8 cellular contexts compared by ENCODE assay signal in the genomic region with DNA sequence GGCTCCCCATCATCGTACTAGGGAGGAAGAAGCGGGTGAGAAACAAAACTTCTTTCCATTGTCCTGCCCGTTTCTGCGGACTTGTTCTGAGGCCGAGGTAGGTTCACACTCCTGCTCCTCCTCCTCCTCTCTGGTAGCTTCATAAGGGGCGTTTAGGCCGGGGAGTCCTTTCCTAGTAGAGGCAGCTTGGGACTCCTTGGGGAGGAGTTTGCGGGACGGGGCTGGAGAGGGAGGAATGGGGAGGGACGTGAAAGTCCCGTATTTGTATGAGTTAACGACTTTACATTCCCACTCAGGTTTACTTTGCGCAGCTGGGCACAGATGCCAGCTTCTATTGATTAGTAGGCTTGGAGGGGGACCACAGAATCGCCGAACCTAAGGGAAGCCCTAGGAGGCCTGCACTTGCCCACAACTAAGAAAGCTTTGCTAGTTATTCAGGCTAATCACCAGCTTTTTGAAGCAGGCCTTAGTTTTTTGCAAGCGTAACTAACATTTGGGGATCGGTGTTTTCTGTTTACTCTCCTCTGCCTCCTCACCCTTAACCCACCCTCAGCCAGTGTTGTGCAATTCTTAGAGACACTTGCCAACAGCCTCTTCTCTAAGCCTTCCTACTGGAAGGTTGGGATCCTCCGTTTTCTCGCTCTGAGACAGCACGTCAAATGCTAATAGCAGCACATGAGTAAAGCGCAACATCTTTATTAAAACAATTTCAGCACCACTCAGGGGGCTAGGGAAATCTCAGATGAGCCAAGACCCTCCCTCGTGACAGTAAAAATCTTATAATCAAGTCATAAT. TPM values are rescaled to one million over a fixed set of nuclear protein-coding genes. Genes with fewer than 3 reads are reported as not detected.
A peak's percentile ranks its signal among the peaks of the same experiment; 100 is the strongest.
DNase-seq lines count a peak whose midpoint lies in the region; FAIRE-seq and TF ChIP-seq lines count a peak whose summit lies in the region.

No MANE protein-coding gene starts in this region.

- H3K9ac ChIP-seq in H9 (ENCODE audit: extremely low read depth, insufficient read length, low read length) (peak overlapping the region; percentile 17), kidney (ENCODE audit: low read length in 2 of 2) (peak overlapping the region; percentile 70 to 96)

- no peak for FAIRE-seq in kidney (lab: Jason Lieb, UNC)

- no peak overlapping the region for H4K5ac ChIP-seq in H9 (ENCODE audit: insufficient read length, low read depth, low read length)

- H2AFZ ChIP-seq in H9 (ENCODE audit: low read length), result peak overlapping the region; percentile 11

- H3K4me3 Mint-ChIP-seq in H9, result no peak overlapping the region

- H3K18ac ChIP-seq in H9 (ENCODE audit: insufficient read length, low read depth, low read length), result no peak overlapping the region

- H2BK20ac ChIP-seq in H9 (ENCODE audit: low read depth, low read length, poor library complexity, severe bottlenecking), result no peak overlapping the region

- H3K36me3 Mint-ChIP-seq in H9 (ENCODE audit: insufficient read depth in 1 of 3, low read depth in 3 of 3), result no peaks in the 10 kb centered on the region

- TF ChIP-seq CTCF in H9 (conservative IDR thresholded peaks at IDR 0.05), result no peak
- no peak for TF ChIP-seq CTCF in kidney (IDR thresholded peaks at IDR 0.05; ENCODE audit: borderline replicate concordance, extremely low read depth, insufficient read depth)

- H2BK120ac ChIP-seq in H9 (ENCODE audit: low read depth, low read length, poor library complexity, severe bottlenecking), result no peak overlapping the region

- no peak overlapping the region for H3T11ph ChIP-seq in H9 (ENCODE audit: low read length)

- no peak overlapping the region for H4K91ac ChIP-seq in H9 (ENCODE audit: insufficient read length, low read depth, low read length)

- no peak overlapping the region for H3K56ac ChIP-seq in H9 (ENCODE audit: insufficient read length, low read depth, low read length)

- H3K23ac ChIP-seq in H9 (ENCODE audit: insufficient read length, low read depth, low read length), result no peak overlapping the region

- H3K36me3 ChIP-seq in kidney (ENCODE audit: control insufficient read depth in 1 of 2, insufficient read depth in 2 of 2, low read length in 2 of 2), result no peaks in the 10 kb centered on the region

- H3K9me3 ChIP-seq in H9 (ENCODE audit: control insufficient read depth, low read depth, low read length), result no peaks in the 10 kb centered on the region
- H3K9me3 ChIP-seq in kidney (ENCODE audit: control insufficient read depth in 1 of 2, low read length in 2 of 2), result no peaks in the 10 kb centered on the region

- H3K4me2 ChIP-seq in H9 (ENCODE audit: insufficient read depth, insufficient read length, low read length), result peak overlapping the region; percentile 97

- intact Hi-C loops in kidney (cut with DNase I), result loop anchor here (5.0 to 10.0 kb wide), 2 partner anchors 73 to 350 kb away; a partner anchor contains a TSS

- POLR2A ChIA-PET in HEK293T (lab: Yijun Ruan, JAX), result interaction anchor here (0.9 to 6.9 kb wide), 13 partner anchors 9 to 342 kb away, joined by 3 to 104 read pairs (median 36); a partner anchor contains a TSS

- no peak overlapping the region for H3K14ac ChIP-seq in H9 (ENCODE audit: insufficient read depth, low read length)

- H3K79me2 ChIP-seq in H9 (ENCODE audit: insufficient read depth, low read length), result no peaks in the 10 kb centered on the region

- H3K4me3 ChIP-seq in kidney (ENCODE audit: low read length in 2 of 2), result peak overlapping the region; percentile 91 to 94

- no peak overlapping the region for H2BK12ac ChIP-seq in H9 (ENCODE audit: insufficient read length, low read depth, low read length)

- no peak overlapping the region for H3K27ac Mint-ChIP-seq in H9

- no peaks in the 10 kb centered on the region for H3K27me3 ChIP-seq in H9 (ENCODE audit: insufficient read depth, low read length)

- CTCF ChIA-PET in HEK293T (lab: Yijun Ruan, JAX), result interaction anchor here (0.6 to 4.4 kb wide), 6 partner anchors 21 to 286 kb away, joined by 3 to 27 read pairs (median 7); no protein-coding TSS in a partner anchor

- H3K4me1 ChIP-seq in H9 (ENCODE audit: insufficient read depth, low read length), result no peaks in the 10 kb centered on the region
- peaks cover 17 to 26% of the 10 kb centered on the region in 2 donors for H3K4me1 ChIP-seq in kidney (ENCODE audit: control insufficient read depth in 1 of 2, insufficient read depth in 1 of 2, low read depth in 1 of 2, low read length in 2 of 2)

- DNase-seq in A172 (ENCODE audit: low spot score), result peak; percentile 21
- DNase-seq in H9, result peak; percentile 68
- peak; percentile 18 for DNase-seq in amniotic stem cell (lab: John Stamatoyannopoulos, UW)
- DNase-seq in kidney, result no peak
- peak; percentile 37 for DNase-seq in superior temporal gyrus (ENCODE audit: extremely low spot score)
- no peak for DNase-seq in globus pallidus (ENCODE audit: low spot score)
- no peak for DNase-seq in NCI-H526 treated with DMSO at 0.1 percent for 48 hours (lab: John Stamatoyannopoulos, UW)
- no peak for DNase-seq in HEK293T (ENCODE audit: extremely low spot score)

- H2AK5ac ChIP-seq in H9 (ENCODE audit: insufficient read length, low read length), result no peak overlapping the region

- no CpG with 5 or more reads among the region's 22 CpGs for WGBS in H9 (ENCODE audit: extremely low coverage, insufficient read length, low lambda C conversion rate)

- H2BK5ac ChIP-seq in H9 (ENCODE audit: insufficient read length, low read length), result no peak overlapping the region

- H2BK15ac ChIP-seq in H9 (ENCODE audit: low read depth, low read length), result no peak overlapping the region

- H3K23me2 ChIP-seq in H9 (ENCODE audit: insufficient read length, low read depth, low read length, poor library complexity, severe bottlenecking), result peaks cover 23% of the 10 kb centered on the region

- H3K4me1 Mint-ChIP-seq in H9, result peaks cover 16% of the 10 kb centered on the region in 2 experiments

- H3K27ac ChIP-seq in H9 (ENCODE audit: insufficient read length, low read depth, low read length), result no peak overlapping the region
- peak overlapping the region; percentile 98 to 100 for H3K27ac ChIP-seq in kidney (ENCODE audit: low read depth in 2 of 2, low read length in 2 of 2)

- H3K79me1 ChIP-seq in H9 (ENCODE audit: insufficient read depth, low read depth, low read length, poor library complexity, severe bottlenecking), result no peaks in the 10 kb centered on the region

- no peak overlapping the region for H3K4ac ChIP-seq in H9 (ENCODE audit: low read depth, low read length)

- H4K8ac ChIP-seq in H9 (replicated peaks; ENCODE audit: insufficient read length, low read depth, low read length), result no peak overlapping the region

- H3K27me3 Mint-ChIP-seq in H9 (ENCODE audit: low read depth), result peaks cover 3% of the 10 kb centered on the region

- no peaks in the 10 kb centered on the region for H4K20me1 ChIP-seq in H9 (ENCODE audit: control insufficient read depth, insufficient read depth, insufficient read length)

- H3K9me3 Mint-ChIP-seq in H9, result no peaks in the 10 kb centered on the region

TF ChIP-seq in HEK293T, 16 proteins besides CTCF, POLR2A, EP300 and RAD21:
- TF ChIP-seq CTBP1 (IDR thresholded peaks at IDR 0.05; ENCODE audit: borderline replicate concordance), result no peak
- no peak for TF ChIP-seq FOXK2 (IDR thresholded peaks at IDR 0.05)
- TF ChIP-seq LEF1 (IDR thresholded peaks at IDR 0.05; ENCODE audit: borderline replicate concordance), result no peak
- TF ChIP-seq NFRKB (IDR thresholded peaks at IDR 0.05), result no peak
- no peak for TF ChIP-seq TARDBP (IDR thresholded peaks at IDR 0.05)
- no peak for TF ChIP-seq HDGF (IDR thresholded peaks at IDR 0.05; ENCODE audit: borderline replicate concordance)
- no peak for TF ChIP-seq ARNT (IDR thresholded peaks at IDR 0.05)
- no peak for TF ChIP-seq FOXA1 (IDR thresholded peaks at IDR 0.05)
- no peak for TF ChIP-seq SUZ12 (IDR thresholded peaks at IDR 0.05)
- TF ChIP-seq, protein P1, sequence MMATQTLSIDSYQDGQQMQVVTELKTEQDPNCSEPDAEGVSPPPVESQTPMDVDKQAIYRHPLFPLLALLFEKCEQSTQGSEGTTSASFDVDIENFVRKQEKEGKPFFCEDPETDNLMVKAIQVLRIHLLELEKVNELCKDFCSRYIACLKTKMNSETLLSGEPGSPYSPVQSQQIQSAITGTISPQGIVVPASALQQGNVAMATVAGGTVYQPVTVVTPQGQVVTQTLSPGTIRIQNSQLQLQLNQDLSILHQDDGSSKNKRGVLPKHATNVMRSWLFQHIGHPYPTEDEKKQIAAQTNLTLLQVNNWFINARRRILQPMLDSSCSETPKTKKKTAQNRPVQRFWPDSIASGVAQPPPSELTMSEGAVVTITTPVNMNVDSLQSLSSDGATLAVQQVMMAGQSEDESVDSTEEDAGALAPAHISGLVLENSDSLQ (IDR thresholded peaks at IDR 0.05), result no peak
- TF ChIP-seq ELF4 (IDR thresholded peaks at IDR 0.05), result no peak
- no peak for TF ChIP-seq L3MBTL2 (conservative IDR thresholded peaks at IDR 0.05)
- no peak for TF ChIP-seq ZNF384 (IDR thresholded peaks at IDR 0.05)
- TF ChIP-seq BHLHE40 (IDR thresholded peaks at IDR 0.05; ENCODE audit: borderline replicate concordance), result no peak
- TF ChIP-seq SP1 (IDR thresholded peaks at IDR 0.05), result no peak
- TF ChIP-seq FOXM1 (IDR thresholded peaks at IDR 0.05; ENCODE audit: borderline replicate concordance), result no peak

RNA-seq across cellular contexts. Expression of a gene that starts 0.5 kb away (rescaled TPM):
- total RNA-seq in A172 (2014; rRNA removed; shearing (Covaris generic)), result 0.91 and 1.1 TPM in 2 replicates
- total RNA-seq in H9 (2021) (not detected in 2 replicates), kidney (22.8 TPM)
- polyA plus RNA-seq in kidney (ENCODE audit: insufficient read depth, low read depth, low replicate concordance), result 40.4 TPM

RNA-seq across cellular contexts. Expression of a gene that starts 3.7 kb away (rescaled TPM):
- 0.07 and 0.17 TPM in 2 replicates for total RNA-seq in A172 (2014; rRNA removed; shearing (Covaris generic))
- 3.2 and 3.8 TPM in 2 replicates for total RNA-seq in H9 (2021)
- total RNA-seq in kidney, result 19.4 TPM
- 24.5 TPM for polyA plus RNA-seq in kidney (ENCODE audit: insufficient read depth, low read depth, low replicate concordance)

RNA-seq across cellular contexts. Expression of a gene that starts 43.4 kb away (rescaled TPM):
- total RNA-seq in A172 (2014; rRNA removed; shearing (Covaris generic)), result not detected in 2 replicates
- not detected in 2 replicates for total RNA-seq in H9 (2021)
- not detected for total RNA-seq in kidney
- polyA plus RNA-seq in kidney (ENCODE audit: insufficient read depth, low read depth, low replicate concordance), result not detected

Comparison
In these comparisons a context has a peak if more than half of its experiments do, and no peak if none do; other contexts are left out.
1. DNase-seq: peak in A172 (single experiment), H9 (single experiment), amniotic stem cell (single experiment) and superior temporal gyrus (single experiment); none in kidney (single experiment), globus pallidus (single experiment), NCI-H526 treated with DMSO at 0.1 percent for 48 hours (single experiment) and HEK293T (single experiment).
2. RNA of a gene that starts 0.5 kb away (total RNA-seq): 22.8 TPM in kidney (single experiment); 0.91 to 1.1 TPM in A172 and not detected in H9; every median in the first group is over 10 times any median in the second.